8 cellular contexts compared by ENCODE assay signal in genomic region chr1:2392071-2392442, GRCh38. TPM values are rescaled to one million over a fixed set of nuclear protein-coding genes. Genes with fewer than 3 reads are reported as not detected.
A peak's percentile ranks its signal among the peaks of the same experiment; 100 is the strongest.
DNase-seq lines count a peak whose midpoint lies in the region; ATAC-seq and TF ChIP-seq lines count a peak whose summit lies in the region.

No MANE protein-coding gene starts in this region.

- H3K79me2 ChIP-seq in mesendoderm (ENCODE audit: control insufficient read depth, insufficient read depth, low read length), result peaks cover 28% of the 10 kb centered on the region

- H2BK5ac ChIP-seq in mesendoderm (ENCODE audit: low read length), result no peak overlapping the region

- H3K27ac ChIP-seq in mesendoderm (ENCODE audit: low read depth, low read length), result no peak overlapping the region

- peaks cover 38% of the 10 kb centered on the region for H3K79me1 ChIP-seq in mesendoderm (ENCODE audit: low read length)

- H3K27me3 Mint-ChIP-seq in brain, result peaks cover 7% of the 10 kb centered on the region

- peaks cover 9% of the 10 kb centered on the region for H3K36me3 ChIP-seq in mesendoderm (ENCODE audit: control insufficient read depth, insufficient read depth, low read length)

- in situ Hi-C loops in KBM-7 (cut with MboI; ENCODE audit: low pct_unique_long_range_greater_than_20kb, low sequenced_read_pairs), result no loop called here

- no peak overlapping the region for H4K5ac ChIP-seq in mesendoderm (ENCODE audit: low read length)

- TF ChIP-seq CTCF in brain (conservative IDR thresholded peaks at IDR 0.05), result no peak

- H3K4ac ChIP-seq in mesendoderm (ENCODE audit: low read depth, low read length), result peak overlapping the region; percentile 89

- no peaks in the 10 kb centered on the region for H3K4me1 ChIP-seq in mesendoderm (ENCODE audit: control insufficient read depth, low read depth, low read length)

- no peak overlapping the region for H3K23ac ChIP-seq in mesendoderm (ENCODE audit: low read length)

- WGBS in mesendoderm (ENCODE audit: extremely low coverage, insufficient coverage, low lambda C conversion rate), result no CpG with 5 or more reads among the region's 37 CpGs

- H3K56ac ChIP-seq in mesendoderm (ENCODE audit: low read length), result peak overlapping the region; percentile 96

- peak overlapping the region; percentile 69 to 98 (median 93) for H3K27ac Mint-ChIP-seq in brain

- H3K4me1 Mint-ChIP-seq in brain, result peaks cover 44% of the 10 kb centered on the region

- peaks cover 0 to 2% (median 0%) of the 10 kb centered on the region in 5 experiments for H3K9me3 Mint-ChIP-seq in brain

- peak overlapping the region; percentile 59 for H3K4me2 ChIP-seq in mesendoderm (ENCODE audit: low read length)

- H3K9ac ChIP-seq in mesendoderm (ENCODE audit: low read length), result peak overlapping the region; percentile 94

- peak overlapping the region; percentile 17 for H2BK120ac ChIP-seq in mesendoderm (ENCODE audit: low read depth, low read length)

- H2BK15ac ChIP-seq in mesendoderm (replicated peaks; ENCODE audit: low read depth), result no peak overlapping the region

- no peak overlapping the region for H4K8ac ChIP-seq in mesendoderm (ENCODE audit: low read depth, low read length)

- peak overlapping the region; percentile 92 to 93 (median 92) for H3K4me3 Mint-ChIP-seq in brain

- DNase-seq in AG20443 (ENCODE audit: low spot score) (peak; percentile 37), mesendoderm (no peak), OCI-M1 (lab: John Stamatoyannopoulos, UW) (no peak), DMS153 (lab: John Stamatoyannopoulos, UW) (no peak), KBM-7 (no peak)

- H3K18ac ChIP-seq in mesendoderm (ENCODE audit: low read length), result peak overlapping the region; percentile 34

- H2AK5ac ChIP-seq in mesendoderm (ENCODE audit: low read length), result peak overlapping the region; percentile 50

- no peaks in the 10 kb centered on the region for H3K27me3 ChIP-seq in mesendoderm (ENCODE audit: insufficient read depth, low read length, poor library complexity)

- H3K4me3 ChIP-seq in mesendoderm (ENCODE audit: low read length), result peak overlapping the region; percentile 90

- peaks cover 19% of the 10 kb centered on the region for H3K36me3 Mint-ChIP-seq in brain

- ATAC-seq in HG02840 (IDR thresholded peaks at IDR 0.05; ENCODE audit: low FRiP score, unreplicated experiment) (peak; percentile 5), GM18858 (IDR thresholded peaks at IDR 0.05; ENCODE audit: unreplicated experiment) (no peak)

RNA-seq across cellular contexts. Expression of gene RER1, which starts 0.4 kb away (rescaled TPM):
- 122 TPM for polyA plus RNA-seq in brain (ENCODE audit: insufficient read depth, low read depth, low replicate concordance)
- 78.4 TPM for polyA plus RNA-seq in mesendoderm (2013, experiment 1 of 2)
- polyA plus RNA-seq in mesendoderm (2013, experiment 2 of 2), result 82.3 TPM

RNA-seq across cellular contexts. Expression of gene MORN1, which starts 0.7 kb away (rescaled TPM):
- polyA plus RNA-seq in brain (ENCODE audit: insufficient read depth, low read depth, low replicate concordance), result 15.4 TPM
- polyA plus RNA-seq in mesendoderm (2013, experiment 1 of 2), result 2.1 TPM
- 1.6 TPM for polyA plus RNA-seq in mesendoderm (2013, experiment 2 of 2)

RNA-seq across cellular contexts. Expression of gene PEX10, which starts 20.3 kb away (rescaled TPM):
- polyA plus RNA-seq in brain (ENCODE audit: insufficient read depth, low read depth, low replicate concordance), result 39.1 TPM
- polyA plus RNA-seq in mesendoderm (2013, experiment 1 of 2), result 17.5 TPM
- polyA plus RNA-seq in mesendoderm (2013, experiment 2 of 2), result 18.3 TPM
